1 cellular context compared by ENCODE assay signal in the genomic region with DNA sequence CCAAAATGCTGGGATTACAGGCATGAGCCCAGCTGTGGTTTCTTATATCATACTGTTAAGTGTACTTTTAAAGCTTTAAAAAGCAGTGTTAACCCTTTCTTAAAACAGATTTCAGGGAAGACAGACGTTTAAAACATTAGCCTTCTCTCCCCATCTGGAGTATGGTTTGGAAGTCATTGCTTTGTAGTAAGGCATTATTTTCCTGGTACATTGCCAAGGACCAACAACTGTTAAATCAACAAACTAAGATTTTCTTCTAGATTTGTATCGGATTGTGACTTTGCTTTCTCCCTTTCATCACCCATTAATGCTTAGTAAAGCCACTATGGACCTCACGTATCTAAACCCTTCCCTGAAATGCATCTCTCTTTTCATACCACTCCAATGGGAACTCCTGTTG.
TF ChIP-seq lines count a peak whose summit lies in the region.

No MANE protein-coding gene starts in this region.

TF ChIP-seq in WTC11, 78 proteins besides CTCF, POLR2A, EP300 and RAD21 (continued from another document):
- TF ChIP-seq, protein P1, sequence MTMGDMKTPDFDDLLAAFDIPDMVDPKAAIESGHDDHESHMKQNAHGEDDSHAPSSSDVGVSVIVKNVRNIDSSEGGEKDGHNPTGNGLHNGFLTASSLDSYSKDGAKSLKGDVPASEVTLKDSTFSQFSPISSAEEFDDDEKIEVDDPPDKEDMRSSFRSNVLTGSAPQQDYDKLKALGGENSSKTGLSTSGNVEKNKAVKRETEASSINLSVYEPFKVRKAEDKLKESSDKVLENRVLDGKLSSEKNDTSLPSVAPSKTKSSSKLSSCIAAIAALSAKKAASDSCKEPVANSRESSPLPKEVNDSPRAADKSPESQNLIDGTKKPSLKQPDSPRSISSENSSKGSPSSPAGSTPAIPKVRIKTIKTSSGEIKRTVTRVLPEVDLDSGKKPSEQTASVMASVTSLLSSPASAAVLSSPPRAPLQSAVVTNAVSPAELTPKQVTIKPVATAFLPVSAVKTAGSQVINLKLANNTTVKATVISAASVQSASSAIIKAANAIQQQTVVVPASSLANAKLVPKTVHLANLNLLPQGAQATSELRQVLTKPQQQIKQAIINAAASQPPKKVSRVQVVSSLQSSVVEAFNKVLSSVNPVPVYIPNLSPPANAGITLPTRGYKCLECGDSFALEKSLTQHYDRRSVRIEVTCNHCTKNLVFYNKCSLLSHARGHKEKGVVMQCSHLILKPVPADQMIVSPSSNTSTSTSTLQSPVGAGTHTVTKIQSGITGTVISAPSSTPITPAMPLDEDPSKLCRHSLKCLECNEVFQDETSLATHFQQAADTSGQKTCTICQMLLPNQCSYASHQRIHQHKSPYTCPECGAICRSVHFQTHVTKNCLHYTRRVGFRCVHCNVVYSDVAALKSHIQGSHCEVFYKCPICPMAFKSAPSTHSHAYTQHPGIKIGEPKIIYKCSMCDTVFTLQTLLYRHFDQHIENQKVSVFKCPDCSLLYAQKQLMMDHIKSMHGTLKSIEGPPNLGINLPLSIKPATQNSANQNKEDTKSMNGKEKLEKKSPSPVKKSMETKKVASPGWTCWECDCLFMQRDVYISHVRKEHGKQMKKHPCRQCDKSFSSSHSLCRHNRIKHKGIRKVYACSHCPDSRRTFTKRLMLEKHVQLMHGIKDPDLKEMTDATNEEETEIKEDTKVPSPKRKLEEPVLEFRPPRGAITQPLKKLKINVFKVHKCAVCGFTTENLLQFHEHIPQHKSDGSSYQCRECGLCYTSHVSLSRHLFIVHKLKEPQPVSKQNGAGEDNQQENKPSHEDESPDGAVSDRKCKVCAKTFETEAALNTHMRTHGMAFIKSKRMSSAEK (CRISPR knock-in tag; IDR thresholded peaks at IDR 0.05; ENCODE audit: borderline replicate concordance) = no peak
TF ChIP-seq in WTC11: peak in this region for 0.
